In the genomic region with DNA sequence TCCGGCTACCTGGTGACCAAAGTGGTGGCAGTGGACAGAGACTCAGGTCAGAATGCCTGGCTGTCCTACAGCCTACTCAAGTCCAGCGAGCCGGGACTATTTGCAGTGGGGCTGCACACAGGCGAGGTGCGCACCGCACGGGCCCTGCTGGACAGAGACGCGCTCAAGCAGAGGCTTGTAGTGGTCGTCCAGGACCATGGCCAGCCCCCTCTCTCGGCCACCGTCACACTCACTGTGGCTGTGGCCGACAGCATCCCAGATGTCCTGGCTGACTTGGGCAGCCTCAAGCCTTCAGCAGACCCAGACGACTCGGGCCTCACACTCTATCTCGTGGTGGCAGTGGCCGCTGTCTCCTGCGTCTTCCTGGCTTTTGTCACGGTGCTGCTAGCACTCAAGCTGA, we compare ENCODE assay signal across 27 cellular contexts. TPM values are rescaled to one million over a fixed set of nuclear protein-coding genes. Genes with fewer than 3 reads are reported as not detected.
DNase-seq lines count a peak whose midpoint lies in the region; ATAC-seq, FAIRE-seq and TF ChIP-seq lines count a peak whose summit lies in the region.
"Had no signal": no experiment of that assay in that cellular context is flagged by ENCODE, and none has a peak within 500 bp of the region (broad histone marks: within the 10 kb centered on the region; RNA-seq: fewer than 3 reads in every experiment).

No MANE protein-coding gene starts in this region.

- H4K20me1 ChIP-seq in HepG2 (ENCODE audit: insufficient read depth, low read length): no peaks in the 10 kb centered on the region

- TF ChIP-seq EP300 in HepG2 (IDR thresholded peaks at IDR 0.05; ENCODE audit: low read depth in 2 of 2, low read length in 2 of 2): no peak
- no peak for TF ChIP-seq EP300 in HepG2 (CRISPR knock-in tag; IDR thresholded peaks at IDR 0.05; ENCODE audit: borderline replicate concordance)

- TF ChIP-seq RAD21 in HepG2 (CRISPR knock-in tag; IDR thresholded peaks at IDR 0.05) (no peak), liver (IDR thresholded peaks at IDR 0.05) (no peak)

- no peak overlapping the region for H2AFZ ChIP-seq in HepG2 (ENCODE audit: low read length)

- peaks cover 25% of the 10 kb centered on the region for H3K9me3 ChIP-seq in HepG2 (ENCODE audit: low read length)
- peaks cover 0 to 3% (median 0%) of the 10 kb centered on the region in 4 donors for H3K9me3 ChIP-seq in right lobe of liver
- H3K9me3 ChIP-seq in adipocyte (ENCODE audit: control insufficient read depth, low read length): peaks cover 66% of the 10 kb centered on the region
- peaks cover 34 to 69% (median 47%) of the 10 kb centered on the region in 4 donors for H3K9me3 ChIP-seq in liver (ENCODE audit: control insufficient read depth in 4 of 4, low read length in 3 of 4)
- H3K9me3 ChIP-seq in subcutaneous abdominal adipose tissue (ENCODE audit: control insufficient read depth in 5 of 5, low read length in 5 of 5): peaks cover 44 to 79% (median 65%) of the 10 kb centered on the region in 5 donors

- no peaks in the 10 kb centered on the region for H3K4me1 ChIP-seq in HepG2 (ENCODE audit: insufficient read depth, low read length)
- H3K4me1 ChIP-seq in right lobe of liver: no peaks in the 10 kb centered on the region
- H3K4me1 ChIP-seq in adipocyte (ENCODE audit: control insufficient read depth, insufficient read depth, low read length): no peaks in the 10 kb centered on the region
- no peaks in the 10 kb centered on the region for H3K4me1 ChIP-seq in liver (ENCODE audit: control insufficient read depth in 4 of 4, insufficient read depth in 4 of 4, low read length in 3 of 4)
- H3K4me1 ChIP-seq in subcutaneous abdominal adipose tissue (ENCODE audit: control insufficient read depth in 5 of 5, insufficient read depth in 5 of 5, low read length in 5 of 5): peaks cover 0 to 11% (median 7%) of the 10 kb centered on the region in 5 donors

- FAIRE-seq in HepG2 (lab: Jason Lieb, UNC): no peak
- FAIRE-seq: GM12891 had no signal

- no peak overlapping the region for H3K9ac ChIP-seq in HepG2 (ENCODE audit: insufficient read depth, low read depth, low read length)
- H3K9ac ChIP-seq in adipocyte (ENCODE audit: low read length): no peak overlapping the region
- H3K9ac ChIP-seq in liver (ENCODE audit: low read depth in 1 of 2, low read length in 2 of 2): no peak overlapping the region
- H3K9ac ChIP-seq in subcutaneous abdominal adipose tissue (ENCODE audit: low read length in 5 of 5): no peak overlapping the region

- no peak for DNase-seq in HepG2 (ENCODE audit: low spot score)
- DNase-seq in right lobe of liver: no peak
- DNase-seq in adipocyte (ENCODE audit: low read depth): no peak
- no peak for DNase-seq in AG08396 (ENCODE audit: low spot score)
- DNase-seq: CD8-positive, alpha-beta T cell; DMS 273 treated with DMSO at 0.1 percent for 48 hours; DMS79 treated with DMSO at 0.1 percent for 48 hours; GF-D8; KG1; MM.1S; NCI-H1048; NCI-H1417 treated with DMSO at 0.1 percent for 48 hours; NCI-H1694 treated with DMSO at 0.1 percent for 48 hours; NCI-H2081 treated with DMSO at 0.1 percent for 48 hours; NCI-H2171; NCI-H226; NCI-H510A; SIG-M5 had no signal

- H3K79me2 ChIP-seq in HepG2 (ENCODE audit: insufficient read depth, low read length): no peaks in the 10 kb centered on the region

- TF ChIP-seq POLR2A in HepG2 (IDR thresholded peaks at IDR 0.05; ENCODE audit: insufficient read depth in 1 of 2, low read depth in 2 of 2, low read length in 2 of 2): no peak
- TF ChIP-seq POLR2A in right lobe of liver (IDR thresholded peaks at IDR 0.05): no peak

- no peak overlapping the region for H3K4me2 ChIP-seq in HepG2 (ENCODE audit: low read depth, low read length)

- POLR2A ChIA-PET in HepG2 (lab: Yijun Ruan, JAX): no interaction called here

- BruUV-seq in HepG2 (replicated peaks; lab: Mats Ljungman, UMichigan): no TSS peak

- WGBS in HepG2 (ENCODE audit: low lambda C conversion rate): 50% methylated on average over 15 of the region's 19 CpGs
- WGBS in right lobe of liver (ENCODE audit: insufficient coverage, low coverage, low lambda C conversion rate, missing lambda C conversion rate): 21% methylated on average over 5 of the region's 19 CpGs
- WGBS in liver: 35% methylated on average over 19 of the region's 19 CpGs

- ATAC-seq in HepG2 (no peak), right lobe of liver (no peak), HG03097 (IDR thresholded peaks at IDR 0.05; ENCODE audit: low FRiP score, unreplicated experiment) (no peak)
- ATAC-seq: CD8-positive, alpha-beta T cell; HCT116; Panc1 had no signal

- TF ChIP-seq CTCF in HepG2 (CRISPR knock-in tag; IDR thresholded peaks at IDR 0.05) (no peak), right lobe of liver (IDR thresholded peaks at IDR 0.05) (no peak), liver (IDR thresholded peaks at IDR 0.05; ENCODE audit: low read depth, low read length, missing input control) (no peak)

- no peaks in the 10 kb centered on the region for H3K36me3 ChIP-seq in HepG2 (replicated peaks in 1 of 2; ENCODE audit: control insufficient read depth in 1 of 2, insufficient read depth in 2 of 2, low read length in 2 of 2)
- H3K36me3 ChIP-seq in right lobe of liver: no peaks in the 10 kb centered on the region
- H3K36me3 ChIP-seq in adipocyte (ENCODE audit: control insufficient read depth, insufficient read depth, low read length, severe bottlenecking): no peaks in the 10 kb centered on the region
- peaks cover 0 to 3% (median 0%) of the 10 kb centered on the region in 4 donors for H3K36me3 ChIP-seq in liver (ENCODE audit: control insufficient read depth in 4 of 4, insufficient read depth in 3 of 4, low read depth in 1 of 4, low read length in 3 of 4)
- H3K36me3 ChIP-seq in subcutaneous abdominal adipose tissue (ENCODE audit: control insufficient read depth in 5 of 5, insufficient read depth in 5 of 5, low read length in 5 of 5): no peaks in the 10 kb centered on the region

- H3K4me3 ChIP-seq in HepG2 (replicated peaks in 1 of 3; ENCODE audit: insufficient read depth in 1 of 3, low read depth in 2 of 3, low read length in 3 of 3): no peak overlapping the region
- H3K4me3 ChIP-seq in right lobe of liver: no peak overlapping the region
- H3K4me3 ChIP-seq in adipocyte (ENCODE audit: low read length): peak overlapping the region; percentile 58
- peak overlapping the region in 2 of 3 donors; percentile 1 to 48 for H3K4me3 ChIP-seq in liver (ENCODE audit: low read depth in 1 of 3, low read length in 3 of 3)
- peak overlapping the region; percentile 33 to 43 (median 38) for H3K4me3 ChIP-seq in subcutaneous abdominal adipose tissue (ENCODE audit: low read depth in 1 of 5, low read length in 5 of 5)

- in situ Hi-C loops in HepG2 (cut with HindIII; ENCODE audit: extremely low pct_ligation_motif_present, low pct_unique_long_range_greater_than_20kb): loop anchor here (10.0 kb wide), 1 partner anchor 168 kb away; no protein-coding TSS in a partner anchor

- H3K27me3 ChIP-seq in HepG2 (ENCODE audit: control insufficient read depth in 1 of 2, insufficient read depth in 2 of 2, low read length in 2 of 2) (no peaks in the 10 kb centered on the region), right lobe of liver (peaks cover 0 to 3% of the 10 kb centered on the region in 2 donors), adipocyte (replicated peaks; ENCODE audit: control insufficient read depth, insufficient read depth, low read length) (peaks cover 4% of the 10 kb centered on the region), liver (ENCODE audit: control insufficient read depth in 4 of 4, insufficient read depth in 4 of 4, low read length in 3 of 4) (peaks cover 0 to 2% (median 0%) of the 10 kb centered on the region in 4 donors), subcutaneous abdominal adipose tissue (ENCODE audit: control insufficient read depth in 5 of 5, insufficient read depth in 4 of 5, low read length in 5 of 5) (peaks cover 0 to 6% (median 0%) of the 10 kb centered on the region in 5 donors)

- H3K27ac ChIP-seq in HepG2 (ENCODE audit: extremely low read length, insufficient read depth, low read length): no peak overlapping the region
- no peak overlapping the region for H3K27ac ChIP-seq in right lobe of liver
- no peak overlapping the region for H3K27ac ChIP-seq in liver (ENCODE audit: low read depth in 1 of 2, low read length in 2 of 2)
- H3K27ac ChIP-seq in subcutaneous abdominal adipose tissue (ENCODE audit: low read depth, low read length): no peak overlapping the region
- H3K27ac ChIP-seq: C4-2B, RWPE1 had no signal

- CTCF ChIA-PET in HepG2 (lab: Yijun Ruan, JAX; ENCODE audit: low intra/inter-chr PET ratio, low total read pairs): no interaction called here

- intact Hi-C loops in HepG2 (cut with micrococcal nuclease; ENCODE audit: unreplicated experiment): loop anchor here (10.0 kb wide), 1 partner anchor 168 kb away; no protein-coding TSS in a partner anchor
- intact Hi-C loops in right lobe of liver (cut with DNase I): no loop called here

RNA-seq across cellular contexts. Expression of a gene that starts 2.1 kb away (rescaled TPM):
- 0.15 and 0.58 TPM in 2 replicates for total RNA-seq in HepG2 (2016; rRNA removed; fragmentation: Illumina TruSeq; extraction: Trizol)
- total RNA-seq in HepG2 (2016; cell fraction: cytosol; rRNA removed; fragmentation: Illumina TruSeq; extraction: Trizol; ENCODE audit: low read depth): not detected in 2 replicates
- 0.15 and 0.39 TPM in 2 replicates for total RNA-seq in HepG2 (2016; cell fraction: insoluble cytoplasmic fraction; rRNA removed; fragmentation: Illumina TruSeq; extraction: Trizol)
- 0.06 and 0.07 TPM in 2 replicates for total RNA-seq in HepG2 (2016; cell fraction: membrane; rRNA removed; fragmentation: Illumina TruSeq; extraction: Trizol)
- 1.9 and 2.1 TPM in 2 replicates for total RNA-seq in HepG2 (2016; cell fraction: nucleus; rRNA removed; fragmentation: Illumina TruSeq; extraction: Trizol)
- 0.39 and 0.49 TPM in 2 replicates for polyA plus RNA-seq in HepG2 (2011; rRNA removed)
- 0.17 and 0.18 TPM in 2 replicates for polyA plus RNA-seq in HepG2 (2011; cell fraction: cytosol; rRNA removed)
- 1.5 and 1.9 TPM in 2 replicates for polyA plus RNA-seq in HepG2 (2011; cell fraction: nucleus; rRNA removed)
- polyA plus RNA-seq in HepG2 (2012): 0.16 and 0.28 TPM in 2 replicates
- not detected in 2 replicates for polyA plus RNA-seq in HepG2 (2016; cell fraction: cytosol; fragmentation: Illumina TruSeq; extraction: Trizol; ENCODE audit: low read depth)
- 0.11 TPM in 1 of 2 replicates, not detected in the other for polyA plus RNA-seq in HepG2 (2016; cell fraction: insoluble cytoplasmic fraction; fragmentation: Illumina TruSeq; extraction: Trizol; ENCODE audit: low read depth)
- polyA plus RNA-seq in HepG2 (2016; cell fraction: membrane; fragmentation: Illumina TruSeq; extraction: Trizol; ENCODE audit: low read depth): not detected in 2 replicates
- 0.67 and 0.77 TPM in 2 replicates for polyA plus RNA-seq in HepG2 (2016; cell fraction: nucleus; fragmentation: Illumina TruSeq; extraction: Trizol; ENCODE audit: insufficient read depth, low read depth)
- 0.07 and 4.3 TPM in 2 replicates for polyA minus RNA-seq in HepG2 (2011; rRNA and poly(A)+ RNA removed; ENCODE audit: low replicate concordance)
- polyA minus RNA-seq in HepG2 (2011; cell fraction: cytosol; rRNA and poly(A)+ RNA removed): 0.44 and 0.79 TPM in 2 replicates
- 8.5 and 10.9 TPM in 2 replicates for polyA minus RNA-seq in HepG2 (2011; cell fraction: nucleus; rRNA and poly(A)+ RNA removed)
- 1 to 10 TPM in 2 of 6 experiments, under 1 TPM in 4; 0.39 to 1.8 (median 0.73) TPM for total RNA-seq in right lobe of liver
- under 1 TPM; 0.23 to 0.92 TPM for total RNA-seq in liver
- under 1 TPM; 0.15 to 0.21 TPM for polyA plus RNA-seq in liver
- total RNA-seq: CD8-positive, alpha-beta T cell; HT-29 had no signal

RNA-seq across cellular contexts. Expression of a gene that starts 2.8 kb away (rescaled TPM):
- 0.64 and 0.77 TPM in 2 replicates for total RNA-seq in HepG2 (2016; rRNA removed; fragmentation: Illumina TruSeq; extraction: Trizol)
- 0.09 TPM in 1 of 2 replicates, not detected in the other for total RNA-seq in HepG2 (2016; cell fraction: cytosol; rRNA removed; fragmentation: Illumina TruSeq; extraction: Trizol; ENCODE audit: low read depth)
- total RNA-seq in HepG2 (2016; cell fraction: insoluble cytoplasmic fraction; rRNA removed; fragmentation: Illumina TruSeq; extraction: Trizol): 0.33 and 0.63 TPM in 2 replicates
- total RNA-seq in HepG2 (2016; cell fraction: membrane; rRNA removed; fragmentation: Illumina TruSeq; extraction: Trizol): 0.12 TPM in 1 of 2 replicates, not detected in the other
- total RNA-seq in HepG2 (2016; cell fraction: nucleus; rRNA removed; fragmentation: Illumina TruSeq; extraction: Trizol): 2.3 and 2.7 TPM in 2 replicates
- 0.80 and 0.82 TPM in 2 replicates for polyA plus RNA-seq in HepG2 (2011; rRNA removed)
- polyA plus RNA-seq in HepG2 (2011; cell fraction: cytosol; rRNA removed): 0.46 and 0.62 TPM in 2 replicates
- 2.3 and 2.5 TPM in 2 replicates for polyA plus RNA-seq in HepG2 (2011; cell fraction: nucleus; rRNA removed)
- 0.59 and 0.66 TPM in 2 replicates for polyA plus RNA-seq in HepG2 (2012)
- not detected in 2 replicates for polyA plus RNA-seq in HepG2 (2016; cell fraction: cytosol; fragmentation: Illumina TruSeq; extraction: Trizol; ENCODE audit: low read depth)
- polyA plus RNA-seq in HepG2 (2016; cell fraction: insoluble cytoplasmic fraction; fragmentation: Illumina TruSeq; extraction: Trizol; ENCODE audit: low read depth): 0.23 TPM in 2 replicates
- polyA plus RNA-seq in HepG2 (2016; cell fraction: membrane; fragmentation: Illumina TruSeq; extraction: Trizol; ENCODE audit: low read depth): 0.03 TPM in 1 of 2 replicates, not detected in the other
- 1.1 and 1.4 TPM in 2 replicates for polyA plus RNA-seq in HepG2 (2016; cell fraction: nucleus; fragmentation: Illumina TruSeq; extraction: Trizol; ENCODE audit: insufficient read depth, low read depth)
- polyA minus RNA-seq in HepG2 (2011; rRNA and poly(A)+ RNA removed; ENCODE audit: low replicate concordance): 0.05 and 6.3 TPM in 2 replicates
- 1.5 TPM in 2 replicates for polyA minus RNA-seq in HepG2 (2011; cell fraction: cytosol; rRNA and poly(A)+ RNA removed)
- polyA minus RNA-seq in HepG2 (2011; cell fraction: nucleus; rRNA and poly(A)+ RNA removed): 15.2 TPM in 2 replicates
- 1 to 10 TPM in 5 of 6 experiments, under 1 TPM in 1; 0.51 to 2.8 (median 1.4) TPM for total RNA-seq in right lobe of liver
- total RNA-seq in liver: 1 to 10 TPM in 1 of 2 donors, under 1 TPM in 1; 0.47 to 1.0 TPM
- polyA plus RNA-seq in liver: under 1 TPM in 1 of 2 donors, not detected in 1; 0.28 TPM
- total RNA-seq: HT-29 had no signal

RNA-seq across cellular contexts. Expression of a gene that starts 7.0 kb away (rescaled TPM):
- 0.11 and 0.27 TPM in 2 replicates for total RNA-seq in HepG2 (2016; rRNA removed; fragmentation: Illumina TruSeq; extraction: Trizol)
- not detected in 2 replicates for total RNA-seq in HepG2 (2016; cell fraction: cytosol; rRNA removed; fragmentation: Illumina TruSeq; extraction: Trizol; ENCODE audit: low read depth)
- total RNA-seq in HepG2 (2016; cell fraction: insoluble cytoplasmic fraction; rRNA removed; fragmentation: Illumina TruSeq; extraction: Trizol): 0.07 and 0.26 TPM in 2 replicates
- total RNA-seq in HepG2 (2016; cell fraction: membrane; rRNA removed; fragmentation: Illumina TruSeq; extraction: Trizol): 0.03 and 0.06 TPM in 2 replicates
- 1.0 and 1.3 TPM in 2 replicates for total RNA-seq in HepG2 (2016; cell fraction: nucleus; rRNA removed; fragmentation: Illumina TruSeq; extraction: Trizol)
- 0.32 and 0.40 TPM in 2 replicates for polyA plus RNA-seq in HepG2 (2011; rRNA removed)
- polyA plus RNA-seq in HepG2 (2011; cell fraction: cytosol; rRNA removed): 0.17 and 0.24 TPM in 2 replicates
- 1.8 and 2.1 TPM in 2 replicates for polyA plus RNA-seq in HepG2 (2011; cell fraction: nucleus; rRNA removed)
- 0.15 and 0.19 TPM in 2 replicates for polyA plus RNA-seq in HepG2 (2012)
- 0.02 TPM in 1 of 2 replicates, not detected in the other for polyA plus RNA-seq in HepG2 (2016; cell fraction: cytosol; fragmentation: Illumina TruSeq; extraction: Trizol; ENCODE audit: low read depth)
- polyA plus RNA-seq in HepG2 (2016; cell fraction: insoluble cytoplasmic fraction; fragmentation: Illumina TruSeq; extraction: Trizol; ENCODE audit: low read depth): 0.08 TPM in 1 of 2 replicates, not detected in the other
- polyA plus RNA-seq in HepG2 (2016; cell fraction: membrane; fragmentation: Illumina TruSeq; extraction: Trizol; ENCODE audit: low read depth): not detected in 2 replicates
- 0.37 and 0.65 TPM in 2 replicates for polyA plus RNA-seq in HepG2 (2016; cell fraction: nucleus; fragmentation: Illumina TruSeq; extraction: Trizol; ENCODE audit: insufficient read depth, low read depth)
- polyA minus RNA-seq in HepG2 (2011; rRNA and poly(A)+ RNA removed; ENCODE audit: low replicate concordance): 0.16 and 3.5 TPM in 2 replicates
- polyA minus RNA-seq in HepG2 (2011; cell fraction: cytosol; rRNA and poly(A)+ RNA removed): 0.18 and 0.49 TPM in 2 replicates
- 6.6 and 7.0 TPM in 2 replicates for polyA minus RNA-seq in HepG2 (2011; cell fraction: nucleus; rRNA and poly(A)+ RNA removed)
- 1 to 10 TPM in 1 of 6 experiments, under 1 TPM in 5; 0.32 to 1.2 (median 0.57) TPM for total RNA-seq in right lobe of liver
- total RNA-seq in liver: under 1 TPM; 0.09 to 0.50 TPM
- polyA plus RNA-seq in liver: under 1 TPM; 0.04 to 0.08 TPM
- total RNA-seq: CD8-positive, alpha-beta T cell had no signal

RNA-seq across cellular contexts. Expression of a gene that starts 7.1 kb away (rescaled TPM):
- total RNA-seq in HepG2 (2016; rRNA removed; fragmentation: Illumina TruSeq; extraction: Trizol) (0.95 and 2.6 TPM in 2 replicates), right lobe of liver (1 to 10 TPM in 1 of 6 experiments, under 1 TPM in 5; 0.37 to 1.2 (median 0.52) TPM), liver (under 1 TPM; 0.14 to 0.75 TPM)
- 0.20 TPM in 1 of 2 replicates, not detected in the other for total RNA-seq in HepG2 (2016; cell fraction: cytosol; rRNA removed; fragmentation: Illumina TruSeq; extraction: Trizol; ENCODE audit: low read depth)
- total RNA-seq in HepG2 (2016; cell fraction: insoluble cytoplasmic fraction; rRNA removed; fragmentation: Illumina TruSeq; extraction: Trizol): 0.52 and 2.1 TPM in 2 replicates
- total RNA-seq in HepG2 (2016; cell fraction: membrane; rRNA removed; fragmentation: Illumina TruSeq; extraction: Trizol): 0.24 and 0.25 TPM in 2 replicates
- total RNA-seq in HepG2 (2016; cell fraction: nucleus; rRNA removed; fragmentation: Illumina TruSeq; extraction: Trizol): 4.1 and 4.7 TPM in 2 replicates
- polyA plus RNA-seq in HepG2 (2011; rRNA removed) (0.95 and 1.0 TPM in 2 replicates), liver (under 1 TPM; 0.10 to 0.11 TPM)
- polyA plus RNA-seq in HepG2 (2011; cell fraction: cytosol; rRNA removed): 0.38 and 0.39 TPM in 2 replicates
- polyA plus RNA-seq in HepG2 (2011; cell fraction: nucleus; rRNA removed): 1.5 and 1.8 TPM in 2 replicates
- 0.60 and 1.1 TPM in 2 replicates for polyA plus RNA-seq in HepG2 (2012)
- 0.05 TPM in 1 of 2 replicates, not detected in the other for polyA plus RNA-seq in HepG2 (2016; cell fraction: cytosol; fragmentation: Illumina TruSeq; extraction: Trizol; ENCODE audit: low read depth)
- polyA plus RNA-seq in HepG2 (2016; cell fraction: insoluble cytoplasmic fraction; fragmentation: Illumina TruSeq; extraction: Trizol; ENCODE audit: low read depth): 0.51 and 0.62 TPM in 2 replicates
- not detected in 2 replicates for polyA plus RNA-seq in HepG2 (2016; cell fraction: membrane; fragmentation: Illumina TruSeq; extraction: Trizol; ENCODE audit: low read depth)
- polyA plus RNA-seq in HepG2 (2016; cell fraction: nucleus; fragmentation: Illumina TruSeq; extraction: Trizol; ENCODE audit: insufficient read depth, low read depth): 1.3 and 2.0 TPM in 2 replicates
- polyA minus RNA-seq in HepG2 (2011; rRNA and poly(A)+ RNA removed; ENCODE audit: low replicate concordance): 0.14 and 3.6 TPM in 2 replicates
- polyA minus RNA-seq in HepG2 (2011; cell fraction: cytosol; rRNA and poly(A)+ RNA removed): 0.35 and 1.6 TPM in 2 replicates
- 8.9 and 10.6 TPM in 2 replicates for polyA minus RNA-seq in HepG2 (2011; cell fraction: nucleus; rRNA and poly(A)+ RNA removed)
- total RNA-seq: CD8-positive, alpha-beta T cell had no signal

RNA-seq across cellular contexts. Expression of a gene that starts 13.1 kb away (rescaled TPM):
- 0.13 and 0.40 TPM in 2 replicates for total RNA-seq in HepG2 (2016; rRNA removed; fragmentation: Illumina TruSeq; extraction: Trizol)
- not detected in 2 replicates for total RNA-seq in HepG2 (2016; cell fraction: cytosol; rRNA removed; fragmentation: Illumina TruSeq; extraction: Trizol; ENCODE audit: low read depth)
- total RNA-seq in HepG2 (2016; cell fraction: insoluble cytoplasmic fraction; rRNA removed; fragmentation: Illumina TruSeq; extraction: Trizol): 0.35 TPM in 1 of 2 replicates, not detected in the other
- 0.06 TPM in 1 of 2 replicates, not detected in the other for total RNA-seq in HepG2 (2016; cell fraction: membrane; rRNA removed; fragmentation: Illumina TruSeq; extraction: Trizol)
- total RNA-seq in HepG2 (2016; cell fraction: nucleus; rRNA removed; fragmentation: Illumina TruSeq; extraction: Trizol): 1.4 and 1.5 TPM in 2 replicates
- 0.44 and 0.67 TPM in 2 replicates for polyA plus RNA-seq in HepG2 (2011; rRNA removed)
- 0.09 and 0.13 TPM in 2 replicates for polyA plus RNA-seq in HepG2 (2011; cell fraction: cytosol; rRNA removed)
- 3.2 and 3.3 TPM in 2 replicates for polyA plus RNA-seq in HepG2 (2011; cell fraction: nucleus; rRNA removed)
- polyA plus RNA-seq in HepG2 (2012): 0.13 and 0.20 TPM in 2 replicates
- not detected in 2 replicates for polyA plus RNA-seq in HepG2 (2016; cell fraction: cytosol; fragmentation: Illumina TruSeq; extraction: Trizol; ENCODE audit: low read depth)
- polyA plus RNA-seq in HepG2 (2016; cell fraction: insoluble cytoplasmic fraction; fragmentation: Illumina TruSeq; extraction: Trizol; ENCODE audit: low read depth): not detected in 2 replicates
- polyA plus RNA-seq in HepG2 (2016; cell fraction: membrane; fragmentation: Illumina TruSeq; extraction: Trizol; ENCODE audit: low read depth): not detected in 2 replicates
- polyA plus RNA-seq in HepG2 (2016; cell fraction: nucleus; fragmentation: Illumina TruSeq; extraction: Trizol; ENCODE audit: insufficient read depth, low read depth): 0.55 and 1.2 TPM in 2 replicates
- 0.37 and 4.3 TPM in 2 replicates for polyA minus RNA-seq in HepG2 (2011; rRNA and poly(A)+ RNA removed; ENCODE audit: low replicate concordance)
- 0.49 and 0.62 TPM in 2 replicates for polyA minus RNA-seq in HepG2 (2011; cell fraction: cytosol; rRNA and poly(A)+ RNA removed)
- polyA minus RNA-seq in HepG2 (2011; cell fraction: nucleus; rRNA and poly(A)+ RNA removed): 7.1 and 7.9 TPM in 2 replicates
- 1 to 10 TPM in 3 of 6 experiments, under 1 TPM in 3; 0.56 to 1.8 (median 1.2) TPM for total RNA-seq in right lobe of liver
- 1 to 10 TPM in 1 of 2 donors, under 1 TPM in 1; 0.37 to 1.2 TPM for total RNA-seq in liver
- polyA plus RNA-seq in liver: under 1 TPM in 1 of 2 donors, not detected in 1; 0.07 TPM

Comparison
In these comparisons a context has a peak if more than half of its experiments do, and no peak if none do; other contexts are left out.
1. H3K4me3 ChIP-seq: peak in adipocyte (single experiment), liver (2 of 3) and subcutaneous abdominal adipose tissue (5 of 5); none in HepG2 (0 of 3) and right lobe of liver (0 of 3).